Comparison of ENCODE assay signal across 25 cellular contexts in genomic region chr1:187971851-187972250, GRCh38.
"Had no signal": no experiment of that assay in that cellular context is flagged by ENCODE, and none has a peak within 500 bp of the region (broad histone marks: within the 10 kb centered on the region; RNA-seq: fewer than 3 reads in every experiment).

No MANE protein-coding gene starts in this region.

- ATAC-seq: activated naive CD4-positive, alpha-beta T cell treated with anti-CD3 and anti-CD28 coated beads, Interleukin-2, amount 50 U/mL, for 72 hours; activated naive CD8-positive, alpha-beta T cell treated with anti-CD3 and anti-CD28 coated beads, Interleukin-2, amount 50 U/mL, for 24 hours; activated T-cell treated with anti-CD3 and anti-CD28 coated beads, Interleukin-2, amount 50 U/mL, for 4 hours; PC-3; T-helper 17 cell had no signal

- FAIRE-seq: RCC 7860 had no signal

- H3K4me3 ChIP-seq: cardiac muscle cell had no signal

- DNase-seq: activated B cell treated with CpG ODN at 0.5 μM for 24 hours; activated CD4-positive, alpha-beta memory T cell treated with anti-CD3 and anti-CD28 coated beads for 36 hours; activated CD4-positive, alpha-beta T cell treated with anti-CD3 and anti-CD28 coated beads, Interleukin-2, amount 10 ng/mL, durations not matched to agents 7 days and 5 days; activated CD8-positive, alpha-beta memory T cell treated with anti-CD3 and anti-CD28 coated beads for 24 hours; activated effector memory CD4-positive, alpha-beta T cell treated with anti-CD3 and anti-CD28 coated beads, Interleukin-2, amount 50 U/mL, for 16 hours; activated naive CD4-positive, alpha-beta T cell treated with Interleukin-2 at 50 U/mL for 16 hours; activated naive CD8-positive, alpha-beta T cell treated with anti-CD3 and anti-CD28 coated beads, Interleukin-2, amount 50 U/mL, for 24 hours; activated T-cell treated with anti-CD3 and anti-CD28 coated beads, Interleukin-2, amount 50 U/mL, for 4 hours; amniotic stem cell; brain microvascular endothelial cell; Kasumi-1; NCI-H1048; NCI-H1417 treated with DMSO at 0.1 percent for 48 hours; NCI-H1694; NCI-H2081 treated with DMSO at 0.1 percent for 48 hours; NCI-H345; NCI-H510A; NCI-H526 treated with DMSO at 0.1 percent for 48 hours; PC-3; SHP77; T-helper 17 cell; T-helper 9 cell had no signal

- H3K27me3 ChIP-seq: brain microvascular endothelial cell, cardiac muscle cell had no signal

- H3K27ac ChIP-seq: brain microvascular endothelial cell, cardiac muscle cell had no signal

- H3K36me3 ChIP-seq: brain microvascular endothelial cell, cardiac muscle cell had no signal
